ENCODE assay signal across 13 cellular contexts in the genomic region with DNA sequence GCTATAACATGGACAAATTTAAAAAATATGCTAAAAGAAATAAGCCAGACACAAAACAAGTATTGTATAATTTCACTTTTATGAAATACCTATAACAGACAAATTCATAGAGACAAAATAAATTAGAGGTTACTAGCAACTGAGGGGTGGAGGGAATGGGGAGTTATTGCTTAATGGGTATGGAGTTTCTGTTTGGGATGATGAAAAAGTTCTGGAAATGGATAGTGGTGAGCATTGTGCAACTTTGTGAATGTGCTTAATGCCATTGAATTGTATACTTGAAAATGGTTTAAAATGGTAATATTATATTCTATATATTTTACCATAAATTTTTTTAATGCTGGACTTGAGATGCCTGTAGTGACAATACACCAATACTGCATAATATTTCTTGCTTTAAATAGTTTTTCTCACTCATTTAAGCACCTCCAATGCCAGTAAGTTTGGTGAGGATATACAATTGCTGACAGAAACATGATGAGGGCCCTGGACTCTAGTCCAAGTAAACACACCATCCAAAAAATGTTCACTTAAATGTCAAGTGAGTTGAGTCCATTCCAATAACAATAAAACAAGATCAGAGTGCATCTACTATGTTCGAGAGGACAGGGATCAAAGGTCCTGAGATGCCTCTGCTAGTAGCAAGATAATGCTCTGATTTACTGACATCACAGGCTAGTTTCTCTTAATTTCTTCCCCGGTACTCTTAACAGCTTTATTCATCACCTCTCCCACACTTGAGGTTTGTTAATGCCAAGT.
A peak's percentile ranks its signal among the peaks of the same experiment; 100 is the strongest.
DNase-seq lines count a peak whose midpoint lies in the region; ATAC-seq, FAIRE-seq and TF ChIP-seq lines count a peak whose summit lies in the region.
"Had no signal": no experiment of that assay in that cellular context is flagged by ENCODE, and none has a peak within 500 bp of the region (broad histone marks: within the 10 kb centered on the region; RNA-seq: fewer than 3 reads in every experiment).

No MANE protein-coding gene starts in this region.

- TF ChIP-seq CTCF in HEK293 (tag by site-specific recombination; IDR thresholded peaks at IDR 0.05), result no peak
- TF ChIP-seq CTCF in coronary artery (IDR thresholded peaks at IDR 0.05), result no peak
- no peak for TF ChIP-seq CTCF in kidney (IDR thresholded peaks at IDR 0.05; ENCODE audit: borderline replicate concordance, extremely low read depth, insufficient read depth)

- H3K4me1 Mint-ChIP-seq in activated T-cell treated with anti-CD3 and anti-CD28 coated beads, Interleukin-2, amount 50 U/mL, for 4 hours (ENCODE audit: low read depth), result peaks cover 12% of the 10 kb centered on the region

- no peaks in the 10 kb centered on the region for H3K9me3 ChIP-seq in HEK293 (ENCODE audit: control insufficient read depth, insufficient read depth, low read depth, low read length)
- no peaks in the 10 kb centered on the region for H3K9me3 ChIP-seq in kidney (ENCODE audit: control insufficient read depth in 1 of 2, low read length in 2 of 2)
- H3K9me3 ChIP-seq in small intestine (ENCODE audit: control insufficient read depth, low read depth), result no peaks in the 10 kb centered on the region
- H3K9me3 ChIP-seq: BLaER1, pancreas had no signal

- no peaks in the 10 kb centered on the region for H3K27me3 ChIP-seq in small intestine (ENCODE audit: control insufficient read depth in 2 of 2, insufficient read depth in 2 of 2, low read length in 2 of 2)
- H3K27me3 ChIP-seq: BLaER1, pancreas had no signal

- DNase-seq in coronary artery (ENCODE audit: low spot score), result no peak
- DNase-seq in kidney, result no peak
- DNase-seq in small intestine, result peak; percentile 80
- DNase-seq in activated T-cell treated with anti-CD3 and anti-CD28 coated beads, Interleukin-2, amount 50 U/mL, for 4 hours, result no peak
- DNase-seq in activated CD4-positive, alpha-beta T cell treated with anti-CD3 and anti-CD28 coated beads for 48 hours, result no peak
- no peak for DNase-seq in activated naive CD4-positive, alpha-beta T cell treated with anti-CD3 and anti-CD28 coated beads, Interleukin-2, amount 50 U/mL, for 16 hours
- DNase-seq: activated CD8-positive, alpha-beta T cell treated with anti-CD3 and anti-CD28 coated beads, Interleukin-2, amount 10 ng/mL, durations not matched to agents 7 days and 5 days; DMS53; pancreas had no signal

- H3K4me1 ChIP-seq in HEK293 (ENCODE audit: control insufficient read depth, insufficient read depth, low read length) (peaks cover 31% of the 10 kb centered on the region), kidney (ENCODE audit: control insufficient read depth in 1 of 2, insufficient read depth in 1 of 2, low read depth in 1 of 2, low read length in 2 of 2) (peaks cover 3 to 9% of the 10 kb centered on the region in 2 donors), small intestine (ENCODE audit: control insufficient read depth in 2 of 2, insufficient read depth in 1 of 2, low read depth in 1 of 2, low read length in 1 of 2) (peaks cover 0 to 2% of the 10 kb centered on the region in 2 donors)

- POLR2A ChIA-PET in HEK293 (lab: Yijun Ruan, JAX), result no interaction called here

- FAIRE-seq in kidney (lab: Jason Lieb, UNC) (peak; percentile 68), small intestine (lab: Jason Lieb, UNC) (peak; percentile 26)

- H3K27me3 Mint-ChIP-seq in activated T-cell treated with anti-CD3 and anti-CD28 coated beads, Interleukin-2, amount 50 U/mL, for 4 hours (ENCODE audit: low read depth), result no peaks in the 10 kb centered on the region
- H3K27me3 Mint-ChIP-seq: brain had no signal

- no peak for ATAC-seq in activated T-cell treated with anti-CD3 and anti-CD28 coated beads, Interleukin-2, amount 50 U/mL, for 4 hours
- no peak for ATAC-seq in HG03442 (IDR thresholded peaks at IDR 0.05; ENCODE audit: unreplicated experiment)
- ATAC-seq: activated CD8-positive, alpha-beta T cell treated with anti-CD3 and anti-CD28 coated beads, Interleukin-2, amount 10 ng/mL, durations not matched to agents 7 days and 5 days had no signal

- H3K4me3 ChIP-seq in HEK293 (ENCODE audit: low read depth, low read length) (no peak overlapping the region), coronary artery (peak overlapping the region; percentile 34), kidney (ENCODE audit: low read length in 2 of 2) (no peak overlapping the region), small intestine (ENCODE audit: low read depth in 1 of 2, low read length in 2 of 2) (no peak overlapping the region)
- H3K4me3 ChIP-seq: BLaER1, pancreas had no signal

- intact Hi-C loops in kidney (cut with DNase I), result no loop called here

- 8 to 35% (median 24%) methylated on average over 2 of the region's 2 CpGs for WGBS in small intestine, 3 donors

- no peak overlapping the region for H3K27ac ChIP-seq in HEK293 (ENCODE audit: extremely low read depth, low read depth, low read length)
- H3K27ac ChIP-seq in coronary artery, result peak overlapping the region; percentile 48 to 83
- H3K27ac ChIP-seq in kidney (ENCODE audit: low read depth in 2 of 2, low read length in 2 of 2), result peak overlapping the region; percentile 18 to 41
- peak overlapping the region in 1 of 2 donors; percentile 24 for H3K27ac ChIP-seq in small intestine (ENCODE audit: low read depth in 1 of 2, low read length in 1 of 2)
- H3K27ac ChIP-seq: BLaER1, pancreas had no signal

- H3K36me3 Mint-ChIP-seq in activated T-cell treated with anti-CD3 and anti-CD28 coated beads, Interleukin-2, amount 50 U/mL, for 4 hours (ENCODE audit: insufficient read depth), result peaks cover 7% of the 10 kb centered on the region

- CTCF ChIA-PET in HEK293 (lab: Yijun Ruan, JAX), result no interaction called here

- no peak overlapping the region for H3K9ac ChIP-seq in kidney (ENCODE audit: low read length in 2 of 2)
- H3K9ac ChIP-seq: BLaER1 had no signal

- H3K36me3 ChIP-seq in HEK293 (ENCODE audit: control insufficient read depth in 2 of 2, insufficient read depth in 1 of 2, low read length in 2 of 2) (no peaks in the 10 kb centered on the region; a peak in 1 of 3 replicates), kidney (ENCODE audit: control insufficient read depth in 1 of 2, insufficient read depth in 2 of 2, low read length in 2 of 2) (no peaks in the 10 kb centered on the region), small intestine (ENCODE audit: control insufficient read depth in 2 of 2, insufficient read depth in 2 of 2, low read length in 2 of 2) (no peaks in the 10 kb centered on the region)

- H3K4me3 Mint-ChIP-seq in activated T-cell treated with anti-CD3 and anti-CD28 coated beads, Interleukin-2, amount 50 U/mL, for 4 hours, result no peak overlapping the region
- H3K4me3 Mint-ChIP-seq: activated CD8-positive, alpha-beta T cell treated with anti-CD3 and anti-CD28 coated beads, Interleukin-2, amount 10 ng/mL, durations not matched to agents 7 days and 5 days; brain had no signal

- H3K9me3 Mint-ChIP-seq in activated T-cell treated with anti-CD3 and anti-CD28 coated beads, Interleukin-2, amount 50 U/mL, for 4 hours, result no peaks in the 10 kb centered on the region
- H3K9me3 Mint-ChIP-seq: brain had no signal

TF ChIP-seq in HEK293, 187 proteins besides CTCF, POLR2A, EP300 and RAD21:
- TF ChIP-seq OSR2 (tag by site-specific recombination; IDR thresholded peaks at IDR 0.05), result peak; percentile 52
- peak; percentile 63 for TF ChIP-seq PRDM6 (tag by site-specific recombination; IDR thresholded peaks at IDR 0.05)
- TF ChIP-seq TCF7L2 (IDR thresholded peaks at IDR 0.05; ENCODE audit: borderline replicate concordance, low read depth, low read length), result 0 out of 2 replicates have a peak, but pooled peaks have one; percentile 25
- no peak for TF ChIP-seq ZNF10 (tag by site-specific recombination; IDR thresholded peaks at IDR 0.05)
- TF ChIP-seq ZNF169 (tag by site-specific recombination; IDR thresholded peaks at IDR 0.05), result no peak
